In genomic region chr3:158509891-158510290, GRCh38 we compare ENCODE assay signal across 31 cellular contexts.
"Had no signal": no experiment of that assay in that cellular context is flagged by ENCODE, and none has a peak within 500 bp of the region (broad histone marks: within the 10 kb centered on the region; RNA-seq: fewer than 3 reads in every experiment).

No MANE protein-coding gene starts in this region.

- H3K27me3 Mint-ChIP-seq: activated CD4-positive, alpha-beta T cell treated with anti-CD3 and anti-CD28 coated beads, Interleukin-2, amount 10 ng/mL, durations not matched to agents 24 days and 14 days; activated naive CD4-positive, alpha-beta T cell treated with anti-CD3 and anti-CD28 coated beads, Interleukin-2, amount 50 U/mL, for 24 hours; activated naive CD8-positive, alpha-beta T cell treated with anti-CD3 and anti-CD28 coated beads, Interleukin-2, amount 10 ng/mL, durations not matched to agents 7 days and 5 days; activated T-cell treated with anti-CD3 and anti-CD28 coated beads, Interleukin-2, amount 50 U/mL, for 24 hours had no signal

- FAIRE-seq: astrocyte, bronchial epithelial cell, TTC549 had no signal

- H3K36me3 ChIP-seq: Peyer's patch, SJSA1 had no signal

- H3K9ac ChIP-seq: KMS-11, SK-N-SH had no signal

- ATAC-seq: activated CD8-positive, alpha-beta T cell treated with anti-CD3 and anti-CD28 coated beads, Interleukin-2, amount 10 ng/mL, durations not matched to agents 7 days and 5 days; body of pancreas; PC-3 had no signal

- H3K27ac ChIP-seq: body of pancreas, KMS-11, Peyer's patch had no signal

- H3K4me1 Mint-ChIP-seq: activated CD4-positive, alpha-beta T cell treated with anti-CD3 and anti-CD28 coated beads, Interleukin-2, amount 10 ng/mL, durations not matched to agents 24 days and 14 days; activated naive CD4-positive, alpha-beta T cell treated with anti-CD3 and anti-CD28 coated beads, Interleukin-2, amount 50 U/mL, for 24 hours; activated naive CD8-positive, alpha-beta T cell treated with anti-CD3 and anti-CD28 coated beads, Interleukin-2, amount 10 ng/mL, durations not matched to agents 7 days and 5 days had no signal

- H3K27ac Mint-ChIP-seq: activated CD4-positive, alpha-beta T cell treated with anti-CD3 and anti-CD28 coated beads, Interleukin-2, amount 10 ng/mL, durations not matched to agents 24 days and 14 days; activated CD8-positive, alpha-beta T cell treated with anti-CD3 and anti-CD28 coated beads, Interleukin-2, amount 10 ng/mL, durations not matched to agents 7 days and 5 days; activated naive CD4-positive, alpha-beta T cell treated with anti-CD3 and anti-CD28 coated beads, Interleukin-2, amount 50 U/mL, for 24 hours; activated naive CD8-positive, alpha-beta T cell treated with anti-CD3 and anti-CD28 coated beads, Interleukin-2, amount 10 ng/mL, durations not matched to agents 7 days and 5 days; activated T-cell treated with anti-CD3 and anti-CD28 coated beads, Interleukin-2, amount 50 U/mL, for 24 hours; activated T-helper 2 cell treated with anti-CD3 and anti-CD28 coated beads, Interferon-gamma antibody, Interleukin-2, Interleukin-4, amounts not matched to agents 10 μg/mL and 5 μg/mL and 100 μg/mL, durations not matched to agents 14 hours and 24 hours and 36 hours; T-helper 1 cell treated with Interleukin-12 subunit alpha and Interleukin-12 subunit beta and Interleukin-4 antibody, amounts not matched to agents 30 μg/mL and 1 μg/mL, for 36 hours; T-helper 2 cell treated with Interferon-gamma antibody and Interleukin-4, amounts not matched to agents 5 μg/mL and 100 μg/mL, for 36 hours had no signal

- DNase-seq: activated CD4-positive, alpha-beta T cell treated with anti-CD3 and anti-CD28 coated beads, Interleukin-2, amount 10 ng/mL, durations not matched to agents 24 days and 14 days; activated CD4-positive, alpha-beta T cell treated with anti-CD3 and anti-CD28 coated beads, Interleukin-2, amount 50 U/mL, for 4 hours; activated CD8-positive, alpha-beta T cell treated with anti-CD3 and anti-CD28 coated beads, Interleukin-2, amount 10 ng/mL, durations not matched to agents 7 days and 5 days; activated gamma-delta T cell; activated naive CD4-positive, alpha-beta T cell treated with Interleukin-2 at 50 U/mL for 16 hours; activated naive CD8-positive, alpha-beta T cell treated with anti-CD3 and anti-CD28 coated beads, Interleukin-2, amount 10 ng/mL, durations not matched to agents 7 days and 5 days; activated T-cell treated with anti-CD3 and anti-CD28 coated beads, Interleukin-2, amount 50 U/mL, for 24 hours; body of pancreas; caudate nucleus; NCI-H1048; NCI-H1436 treated with DMSO at 0.1 percent for 48 hours; NCI-H1694 treated with DMSO at 0.1 percent for 48 hours; NCI-H2029; NCI-H510A; NCI-H526; NCI-H748 treated with DMSO at 0.1 percent for 48 hours; NK-92 treated with Interleukin-12 subunit alpha and Interleukin-12 subunit beta, amount 100 ng/mL, for 24 hours; PC-3; Peyer's patch; RPMI8226; SHP77 treated with DMSO at 0.1 percent for 48 hours; SK-N-SH had no signal

- H3K9me3 ChIP-seq: body of pancreas, Peyer's patch, SJSA1, SK-N-SH had no signal

- H3K27me3 ChIP-seq: body of pancreas, Peyer's patch, SJSA1 had no signal

- H3K4me2 ChIP-seq: KMS-11, SK-N-SH had no signal

- H3K4me3 Mint-ChIP-seq: activated CD4-positive, alpha-beta T cell treated with anti-CD3 and anti-CD28 coated beads, Interleukin-2, amount 10 ng/mL, durations not matched to agents 24 days and 14 days; activated CD8-positive, alpha-beta T cell treated with anti-CD3 and anti-CD28 coated beads, Interleukin-2, amount 10 ng/mL, durations not matched to agents 7 days and 5 days; activated naive CD4-positive, alpha-beta T cell treated with anti-CD3 and anti-CD28 coated beads, Interleukin-2, amount 50 U/mL, for 24 hours; activated naive CD8-positive, alpha-beta T cell treated with anti-CD3 and anti-CD28 coated beads, Interleukin-2, amount 10 ng/mL, durations not matched to agents 7 days and 5 days; activated T-cell treated with anti-CD3 and anti-CD28 coated beads, Interleukin-2, amount 50 U/mL, for 24 hours; T-helper 1 cell treated with Interleukin-12 subunit alpha and Interleukin-12 subunit beta and Interleukin-4 antibody, amounts not matched to agents 30 μg/mL and 1 μg/mL, for 36 hours; T-helper 2 cell treated with Interferon-gamma antibody and Interleukin-4, amounts not matched to agents 5 μg/mL and 100 μg/mL, for 36 hours had no signal

- H3K4me1 ChIP-seq: body of pancreas, Peyer's patch had no signal

- H3K4me3 ChIP-seq: body of pancreas, Peyer's patch, SJSA1 had no signal
